ENCODE assay signal across 28 cellular contexts in genomic region chr20:22523128-22523498, GRCh38.
"Had no signal": no experiment of that assay in that cellular context is flagged by ENCODE, and none has a peak within 500 bp of the region (broad histone marks: within the 10 kb centered on the region; RNA-seq: fewer than 3 reads in every experiment).

No MANE protein-coding gene starts in this region.

- H3K27ac ChIP-seq: heart right ventricle, left ventricle myocardium inferior, sigmoid colon, thyroid gland had no signal

- H3K4me3 ChIP-seq: heart right ventricle, left ventricle myocardium inferior, sigmoid colon, smooth muscle cell, stomach, thyroid gland had no signal

- H3K9me3 Mint-ChIP-seq: activated B cell treated with CpG ODN at 0.5 μM for 24 hours; activated CD8-positive, alpha-beta T cell treated with anti-CD3 and anti-CD28 coated beads for 36 hours; activated T-cell treated with anti-CD3 and anti-CD28 coated beads, Interleukin-2, amount 50 U/mL, for 4 hours; activated T-helper 17 cell treated with anti-CD3 and anti-CD28 coated beads, Interleukin-2, amount 50 U/mL, for 72 hours; neural crest cell; stimulated activated naive B cell treated with anti-CD40 and anti-IgM and Interleukin-4, amounts not matched to agents 10 μg/mL and 1 μg/mL and 100 μg/mL, for 72 hours; T-helper 2 cell treated with Interferon-gamma antibody and Interleukin-4, amounts not matched to agents 5 μg/mL and 100 μg/mL, for 36 hours had no signal

- H3K27me3 Mint-ChIP-seq: activated B cell treated with CpG ODN at 0.5 μM for 24 hours; activated CD8-positive, alpha-beta T cell treated with anti-CD3 and anti-CD28 coated beads for 36 hours; activated T-helper 17 cell treated with anti-CD3 and anti-CD28 coated beads, Interleukin-2, amount 50 U/mL, for 72 hours had no signal

- DNase-seq: activated B cell treated with CpG ODN at 0.5 μM for 24 hours; activated CD4-positive, alpha-beta T cell treated with anti-CD3 and anti-CD28 coated beads, Interleukin-2, amount 50 U/mL, for 1 hour; activated CD8-positive, alpha-beta T cell treated with anti-CD3 and anti-CD28 coated beads for 36 hours; activated gamma-delta T cell treated with Interleukin-2 at 50 U/mL for 16 hours; activated naive CD4-positive, alpha-beta T cell treated with anti-CD3 and anti-CD28 coated beads, Interleukin-2, amount 50 U/mL, for 16 hours; activated T-cell treated with anti-CD3 and anti-CD28 coated beads, Interleukin-2, amount 50 U/mL, for 4 hours; amniotic stem cell; central memory CD4-positive, alpha-beta T cell; dermis blood vessel endothelial cell; effector memory CD4-positive, alpha-beta T cell; foreskin fibroblast; heart right ventricle; left ventricle myocardium inferior; mammary epithelial cell; naive thymus-derived CD4-positive, alpha-beta T cell; sigmoid colon; stimulated activated CD4-positive, alpha-beta T cell treated with anti-CD3 and anti-CD28 coated beads, Interleukin-1b, Interleukin-23, amount 100 ng/mL, for 48 hours; stimulated activated CD4-positive, alpha-beta T cell treated with anti-CD3 and anti-CD28 coated beads, Interleukin-4, amount 100 ng/mL, for 4 hours; stimulated activated naive B cell treated with anti-CD40 and anti-IgM and Interleukin-4, amounts not matched to agents 10 μg/mL and 1 μg/mL and 100 μg/mL, for 72 hours; T-helper 1 cell; thyroid gland had no signal

- H3K4me1 Mint-ChIP-seq: activated B cell treated with CpG ODN at 0.5 μM for 24 hours; activated T-helper 17 cell treated with anti-CD3 and anti-CD28 coated beads, Interleukin-2, amount 50 U/mL, for 72 hours; naive thymus-derived CD4-positive, alpha-beta T cell; neural crest cell; stimulated activated naive B cell treated with anti-CD40 and anti-IgM and Interleukin-4, amounts not matched to agents 10 μg/mL and 1 μg/mL and 100 μg/mL, for 72 hours had no signal

- H3K36me3 Mint-ChIP-seq: naive thymus-derived CD4-positive, alpha-beta T cell; stimulated activated naive B cell treated with anti-CD40 and anti-IgM and Interleukin-4, amounts not matched to agents 10 μg/mL and 1 μg/mL and 100 μg/mL, for 72 hours had no signal

- H3K9me3 ChIP-seq: heart right ventricle, left ventricle myocardium inferior, sigmoid colon, stomach, thyroid gland had no signal

- H3K4me1 ChIP-seq: heart right ventricle, left ventricle myocardium inferior, sigmoid colon, thyroid gland had no signal

- H3K4me2 ChIP-seq: smooth muscle cell had no signal

- FAIRE-seq: astrocyte, endothelial cell of umbilical vein had no signal

- H3K4me3 Mint-ChIP-seq: activated B cell treated with CpG ODN at 0.5 μM for 24 hours; activated CD8-positive, alpha-beta T cell treated with anti-CD3 and anti-CD28 coated beads for 36 hours; activated T-cell treated with anti-CD3 and anti-CD28 coated beads, Interleukin-2, amount 50 U/mL, for 4 hours; activated T-helper 17 cell treated with anti-CD3 and anti-CD28 coated beads, Interleukin-2, amount 50 U/mL, for 72 hours; naive thymus-derived CD4-positive, alpha-beta T cell; neural crest cell; stimulated activated naive B cell treated with anti-CD40 and anti-IgM and Interleukin-4, amounts not matched to agents 10 μg/mL and 1 μg/mL and 100 μg/mL, for 72 hours; T-helper 2 cell treated with Interferon-gamma antibody and Interleukin-4, amounts not matched to agents 5 μg/mL and 100 μg/mL, for 36 hours had no signal

- ATAC-seq: activated CD8-positive, alpha-beta T cell treated with anti-CD3 and anti-CD28 coated beads for 36 hours; activated T-cell treated with anti-CD3 and anti-CD28 coated beads, Interleukin-2, amount 50 U/mL, for 4 hours; activated T-helper 17 cell treated with anti-CD3 and anti-CD28 coated beads, Interleukin-2, amount 50 U/mL, for 72 hours; heart right ventricle; naive thymus-derived CD4-positive, alpha-beta T cell; stimulated activated naive B cell treated with anti-CD40 and anti-IgM and Interleukin-4, amounts not matched to agents 10 μg/mL and 1 μg/mL and 100 μg/mL, for 72 hours had no signal

- H3K36me3 ChIP-seq: heart right ventricle, left ventricle myocardium inferior, sigmoid colon, stomach, thyroid gland had no signal

- H3K27ac Mint-ChIP-seq: activated B cell treated with CpG ODN at 0.5 μM for 24 hours; activated CD8-positive, alpha-beta T cell treated with anti-CD3 and anti-CD28 coated beads for 36 hours; activated T-helper 17 cell treated with anti-CD3 and anti-CD28 coated beads, Interleukin-2, amount 50 U/mL, for 72 hours; naive thymus-derived CD4-positive, alpha-beta T cell; stimulated activated naive B cell treated with anti-CD40 and anti-IgM and Interleukin-4, amounts not matched to agents 10 μg/mL and 1 μg/mL and 100 μg/mL, for 72 hours; T-helper 2 cell treated with Interferon-gamma antibody and Interleukin-4, amounts not matched to agents 5 μg/mL and 100 μg/mL, for 36 hours had no signal
